Comparison of ENCODE assay signal across 10 cellular contexts in the genomic region with DNA sequence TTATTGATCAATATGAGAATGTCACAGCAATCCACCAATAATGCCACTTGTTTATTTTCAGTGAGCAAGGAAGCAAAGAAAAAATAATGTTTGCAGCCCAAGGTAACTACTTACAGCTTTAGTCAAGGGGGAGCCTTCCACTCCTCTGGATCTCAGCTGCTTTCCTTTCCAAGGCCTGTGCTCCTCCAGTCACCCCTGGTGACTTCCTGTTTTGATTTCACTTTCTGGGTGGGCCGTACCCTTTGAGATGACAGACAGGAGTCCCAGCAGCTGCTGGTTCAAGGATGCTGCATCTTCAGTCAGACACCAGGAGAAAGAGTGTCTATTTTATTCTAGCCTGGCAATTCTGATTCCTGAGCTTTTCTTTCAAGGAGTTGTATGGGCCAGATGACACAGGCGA. TPM values are rescaled to one million over a fixed set of nuclear protein-coding genes. Genes with fewer than 3 reads are reported as not detected.
A peak's percentile ranks its signal among the peaks of the same experiment; 100 is the strongest.
DNase-seq lines count a peak whose midpoint lies in the region; ATAC-seq and TF ChIP-seq lines count a peak whose summit lies in the region.
"Had no signal": no experiment of that assay in that cellular context is flagged by ENCODE, and none has a peak within 500 bp of the region (broad histone marks: within the 10 kb centered on the region; RNA-seq: fewer than 3 reads in every experiment).

No MANE protein-coding gene starts in this region.

- no peaks in the 10 kb centered on the region for H3K9me3 ChIP-seq in CD4-positive, CD25-positive, alpha-beta regulatory T cell (ENCODE audit: control insufficient read depth in 2 of 2, low read length in 2 of 2)
- H3K9me3 ChIP-seq in right lobe of liver: no peaks in the 10 kb centered on the region
- no peaks in the 10 kb centered on the region for H3K9me3 ChIP-seq in esophagus squamous epithelium

- peak; percentile 94 for ATAC-seq in CD4-positive, CD25-positive, alpha-beta regulatory T cell (ENCODE audit: low read depth in 2 of 2)
- ATAC-seq in GM21360 (IDR thresholded peaks at IDR 0.05; ENCODE audit: unreplicated experiment): peak; percentile 86
- peak; percentile 89 for ATAC-seq in HG03565 (IDR thresholded peaks at IDR 0.05; ENCODE audit: unreplicated experiment)
- ATAC-seq in right lobe of liver: peak; percentile 14 to 57 (median 43)

- no peaks in the 10 kb centered on the region for H3K36me3 ChIP-seq in CD4-positive, CD25-positive, alpha-beta regulatory T cell (ENCODE audit: control insufficient read depth, insufficient read depth, low read length)
- no peaks in the 10 kb centered on the region for H3K36me3 ChIP-seq in right lobe of liver
- no peaks in the 10 kb centered on the region for H3K36me3 ChIP-seq in esophagus squamous epithelium

- peaks cover 17% of the 10 kb centered on the region for H3K4me1 ChIP-seq in CD4-positive, CD25-positive, alpha-beta regulatory T cell (ENCODE audit: control insufficient read depth, insufficient read depth, low read length, poor library complexity, severe bottlenecking)
- peaks cover 0 to 11% (median 0%) of the 10 kb centered on the region in 4 donors for H3K4me1 ChIP-seq in right lobe of liver
- H3K4me1 ChIP-seq in esophagus squamous epithelium: peaks cover 0 to 12% (median 3%) of the 10 kb centered on the region in 3 donors

- intact Hi-C loops in right lobe of liver (cut with DNase I) (loop anchor here in 1 of 2 donors (10.0 kb wide), 1 partner anchor 238 kb away; no protein-coding TSS in a partner anchor), esophagus squamous epithelium (cut with DNase I) (no loop called here)

- peaks cover 5% of the 10 kb centered on the region for H3K36me3 Mint-ChIP-seq in CD4-positive, CD25-positive, alpha-beta regulatory T cell

- 63% methylated on average over 2 of the region's 2 CpGs for WGBS in right lobe of liver (ENCODE audit: insufficient coverage, low coverage, low lambda C conversion rate, missing lambda C conversion rate)
- WGBS in esophagus squamous epithelium, 2 donors: 66 to 77% methylated on average over 2 of the region's 2 CpGs

- H3K27me3 ChIP-seq in CD4-positive, CD25-positive, alpha-beta regulatory T cell (ENCODE audit: control insufficient read depth, insufficient read depth, low read length): no peaks in the 10 kb centered on the region
- H3K27me3 ChIP-seq in right lobe of liver (no peaks in the 10 kb centered on the region), esophagus squamous epithelium (no peaks in the 10 kb centered on the region)

- H3K27ac ChIP-seq in CD4-positive, CD25-positive, alpha-beta regulatory T cell (ENCODE audit: insufficient read depth, low read length, poor library complexity, severe bottlenecking): peak overlapping the region; percentile 38
- H3K27ac ChIP-seq in right lobe of liver (peak overlapping the region in 1 of 3 donors; percentile 45), esophagus squamous epithelium (peak overlapping the region in 1 of 4 donors; percentile 18)
- H3K27ac ChIP-seq: C4-2B had no signal

- peaks cover 4% of the 10 kb centered on the region for H3K27me3 Mint-ChIP-seq in CD4-positive, CD25-positive, alpha-beta regulatory T cell

- H3K27ac Mint-ChIP-seq in CD4-positive, CD25-positive, alpha-beta regulatory T cell: peak overlapping the region; percentile 80 to 94 (median 94)

- TF ChIP-seq POLR2A in right lobe of liver (IDR thresholded peaks at IDR 0.05) (no peak), esophagus squamous epithelium (IDR thresholded peaks at IDR 0.05) (no peak)

- peaks cover 0 to 49% (median 23%) of the 10 kb centered on the region in 4 donors for H3K4me1 Mint-ChIP-seq in CD4-positive, CD25-positive, alpha-beta regulatory T cell
- H3K4me1 Mint-ChIP-seq: neural crest cell had no signal

- peak overlapping the region; percentile 74 for H3K4me3 ChIP-seq in CD4-positive, CD25-positive, alpha-beta regulatory T cell (ENCODE audit: low read depth, low read length)
- H3K4me3 ChIP-seq in right lobe of liver (no peak overlapping the region), esophagus squamous epithelium (no peak overlapping the region)

- DNase-seq in CD4-positive, CD25-positive, alpha-beta regulatory T cell: peak; percentile 6 to 84 (median 59)
- peak; percentile 7 to 9 for DNase-seq in activated CD4-positive, alpha-beta T cell treated with anti-CD3 and anti-CD28 coated beads, Interleukin-2, amount 50 U/mL, for 4 hours
- DNase-seq in right lobe of liver (no peak), esophagus squamous epithelium (lab: John Stamatoyannopoulos, UW) (no peak), SHP77 (lab: John Stamatoyannopoulos, UW) (no peak), hippocampal formation (lab: John Stamatoyannopoulos, UW) (no peak)

- H3K9me3 Mint-ChIP-seq in CD4-positive, CD25-positive, alpha-beta regulatory T cell: no peaks in the 10 kb centered on the region

- peak overlapping the region; percentile 81 to 87 (median 84) for H3K4me3 Mint-ChIP-seq in CD4-positive, CD25-positive, alpha-beta regulatory T cell
- H3K4me3 Mint-ChIP-seq: neural crest cell had no signal

- TF ChIP-seq CTCF in right lobe of liver (IDR thresholded peaks at IDR 0.05) (no peak), esophagus squamous epithelium (IDR thresholded peaks at IDR 0.05) (no peak)

RNA-seq across cellular contexts. Expression of a gene that starts 5.6 kb away (rescaled TPM):
- 4.1 TPM for total RNA-seq in CD4-positive, CD25-positive, alpha-beta regulatory T cell
- polyA plus RNA-seq in CD4-positive, CD25-positive, alpha-beta regulatory T cell: 10 to 100 TPM; 12.4 to 34.0 (median 21.3) TPM
- 10 to 100 TPM in 1 of 6 experiments, 1 to 10 TPM in 4, under 1 TPM in 1; 0.75 to 18.9 (median 5.9) TPM for total RNA-seq in right lobe of liver
- total RNA-seq in esophagus squamous epithelium: 10 to 100 TPM in 1 of 4 donors, 1 to 10 TPM in 2, under 1 TPM in 1; 0.95 to 12.6 (median 3.2) TPM
- total RNA-seq: neural crest cell had no signal

RNA-seq across cellular contexts. Expression of a gene that starts 35.2 kb away (rescaled TPM):
- total RNA-seq in CD4-positive, CD25-positive, alpha-beta regulatory T cell: 9.8 TPM
- 10 to 100 TPM; 22.8 to 28.2 (median 23.5) TPM for polyA plus RNA-seq in CD4-positive, CD25-positive, alpha-beta regulatory T cell
- 1 to 10 TPM; 2.9 to 6.1 (median 4.2) TPM for total RNA-seq in right lobe of liver
- total RNA-seq in esophagus squamous epithelium: 10 to 100 TPM; 11.2 to 28.7 (median 16.8) TPM

RNA-seq across cellular contexts. Expression of a gene that starts 49.4 kb away (rescaled TPM):
- total RNA-seq in CD4-positive, CD25-positive, alpha-beta regulatory T cell: not detected
- polyA plus RNA-seq in CD4-positive, CD25-positive, alpha-beta regulatory T cell: under 1 TPM in 1 of 4 donors, not detected in 3; 0.07 TPM
- total RNA-seq in right lobe of liver (100 to 1,000 TPM in 2 of 6 experiments, 10 to 100 TPM in 4; 21.6 to 364 (median 96.0) TPM), esophagus squamous epithelium (1 to 10 TPM; 1.1 to 5.4 (median 2.1) TPM)
- total RNA-seq: neural crest cell had no signal

RNA-seq across cellular contexts. Expression of a gene that starts 51.1 kb away (rescaled TPM):
- total RNA-seq in CD4-positive, CD25-positive, alpha-beta regulatory T cell: 1,498 TPM
- 1,000 to 10,000 TPM; 1,919 to 3,031 (median 2,460) TPM for polyA plus RNA-seq in CD4-positive, CD25-positive, alpha-beta regulatory T cell
- total RNA-seq in right lobe of liver (100 to 1,000 TPM; 345 to 448 (median 375) TPM), esophagus squamous epithelium (1,000 to 10,000 TPM in 3 of 4 donors, 100 to 1,000 TPM in 1; 520 to 3,256 (median 2,293) TPM)

Comparison
In these comparisons a context has a peak if more than half of its experiments do, and no peak if none do; other contexts are left out.
1. ATAC-seq: peak in every context shown above with its lines; median percentile 94 in CD4-positive, CD25-positive, alpha-beta regulatory T cell; 89 in HG03565; 86 in GM21360; 43 in right lobe of liver.
2. DNase-seq: peak in CD4-positive, CD25-positive, alpha-beta regulatory T cell (3 of 3) and activated CD4-positive, alpha-beta T cell treated with anti-CD3 and anti-CD28 coated beads, Interleukin-2, amount 50 U/mL, for 4 hours (2 of 2); none in right lobe of liver (0 of 3), esophagus squamous epithelium (single experiment), SHP77 (0 of 2) and hippocampal formation (0 of 2).